16 cellular contexts compared by ENCODE assay signal in genomic region chr11:20596629-20597129, GRCh38. TPM values are rescaled to one million over a fixed set of nuclear protein-coding genes. Genes with fewer than 3 reads are reported as not detected.
DNase-seq lines count a peak whose midpoint lies in the region; ATAC-seq and TF ChIP-seq lines count a peak whose summit lies in the region.
"Had no signal": no experiment of that assay in that cellular context is flagged by ENCODE, and none has a peak within 500 bp of the region (broad histone marks: within the 10 kb centered on the region; RNA-seq: fewer than 3 reads in every experiment).

No MANE protein-coding gene starts in this region.

- ATAC-seq in GM21825 (IDR thresholded peaks at IDR 0.05; ENCODE audit: unreplicated experiment), result no peak

- 1 to 2% methylated on average over 38 of the region's 38 CpGs for WGBS in lower leg skin, 2 donors
- WGBS in ovary, 3 donors, result 1 to 2% (median 1%) methylated on average over 38 of the region's 38 CpGs
- 3 to 7% (median 3%) methylated on average over 38 of the region's 38 CpGs for WGBS in spleen, 5 donors

- no peak for TF ChIP-seq POLR2A in lower leg skin (IDR thresholded peaks at IDR 0.05)
- no peak for TF ChIP-seq POLR2A in ovary (IDR thresholded peaks at IDR 0.05)
- TF ChIP-seq POLR2A in spleen (IDR thresholded peaks at IDR 0.05), result no peak

- TF ChIP-seq CTCF in lower leg skin (IDR thresholded peaks at IDR 0.05), result no peak
- TF ChIP-seq CTCF in ovary (IDR thresholded peaks at IDR 0.05), result no peak
- no peak for TF ChIP-seq CTCF in spleen (IDR thresholded peaks at IDR 0.05 in 8 of 11, conservative IDR thresholded peaks at IDR 0.05 in 3 of 11)

- intact Hi-C loops in lower leg skin (cut with DNase I; ENCODE audit: low total_unique reads), result no loop called here
- intact Hi-C loops in ovary (cut with DNase I), result no loop called here
- intact Hi-C loops in spleen (cut with DNase I; ENCODE audit: low total_unique reads), result no loop called here

- H3K27me3 ChIP-seq in HUES6 (ENCODE audit: control insufficient read depth, insufficient read depth, low read length), result peaks cover 89% of the 10 kb centered on the region
- H3K27me3 ChIP-seq in ovary, result no peaks in the 10 kb centered on the region
- peaks cover 5 to 88% (median 67%) of the 10 kb centered on the region in 7 donors for H3K27me3 ChIP-seq in spleen (replicated peaks in 1 of 7)

- H3K36me3 ChIP-seq in HUES6 (ENCODE audit: control insufficient read depth, insufficient read depth, low read length) (no peaks in the 10 kb centered on the region), ovary (no peaks in the 10 kb centered on the region), spleen (no peaks in the 10 kb centered on the region)

- peaks cover 11% of the 10 kb centered on the region for H3K4me1 ChIP-seq in HUES6 (ENCODE audit: control insufficient read depth, insufficient read depth, low read length)
- H3K4me1 ChIP-seq in ovary (ENCODE audit: insufficient read depth), result no peaks in the 10 kb centered on the region
- H3K4me1 ChIP-seq in spleen, result peaks cover 0 to 10% (median 4%) of the 10 kb centered on the region in 6 donors

- H3K4me3 ChIP-seq in HUES6 (ENCODE audit: low read depth, low read length), result peak overlapping the region; percentile 52
- peak overlapping the region; percentile 1 for H3K4me3 ChIP-seq in lower leg skin (ENCODE audit: low read depth, poor library complexity, severe bottlenecking)
- no peak overlapping the region for H3K4me3 ChIP-seq in ovary
- peak overlapping the region in 1 of 8 donors; percentile 18 for H3K4me3 ChIP-seq in spleen

- H3K9me3 ChIP-seq in HUES6 (ENCODE audit: control insufficient read depth, insufficient read depth, low read depth, low read length), result no peaks in the 10 kb centered on the region
- no peaks in the 10 kb centered on the region for H3K9me3 ChIP-seq in ovary
- no peaks in the 10 kb centered on the region for H3K9me3 ChIP-seq in spleen

- DNase-seq in ELF-1 (ENCODE audit: low read depth, low spot score), result peak; percentile 74
- peak; percentile 71 for DNase-seq in ecto neural progenitor cell (ENCODE audit: low spot score)
- DNase-seq in lower leg skin (ENCODE audit: low spot score in 2 of 2), result no peak
- no peak for DNase-seq in ovary
- DNase-seq in spleen, result no peak
- DNase-seq in NCI-H524 treated with DMSO at 0.1 percent for 48 hours (lab: John Stamatoyannopoulos, UW), result no peak
- DNase-seq: activated B cell treated with CpG ODN at 0.5 μM for 24 hours, AML-193, DMS79 treated with DMSO at 0.1 percent for 48 hours, hippocampal formation, NCI-H1417, SIG-M5 had no signal

- H3K27ac ChIP-seq in HUES6 (ENCODE audit: low read depth, low read length), result no peak overlapping the region
- no peak overlapping the region for H3K27ac ChIP-seq in ovary
- no peak overlapping the region for H3K27ac ChIP-seq in spleen

- no peak for TF ChIP-seq EP300 in ovary (IDR thresholded peaks at IDR 0.05)

- H3K9ac ChIP-seq in HUES6 (ENCODE audit: low read length), result no peak overlapping the region

RNA-seq across cellular contexts. Expression of gene SLC6A5, which starts 2.7 kb away (rescaled TPM):
- total RNA-seq in lower leg skin (not detected), ovary (not detected), spleen (not detected)
- polyA plus RNA-seq in ovary (under 1 TPM in 1 of 2 donors, not detected in 1; 0.12 TPM), spleen (not detected)
- total RNA-seq: activated B cell treated with CpG ODN at 0.5 μM for 24 hours, mononuclear cell, renal cortical epithelial cell had no signal

Comparison
In these comparisons a context has a peak if more than half of its experiments do, and no peak if none do; other contexts are left out.
1. DNase-seq: peak in ELF-1 (single experiment) and ecto neural progenitor cell (single experiment); none in lower leg skin (0 of 2), ovary (0 of 5), spleen (single experiment) and NCI-H524 treated with DMSO at 0.1 percent for 48 hours (single experiment).